Comparison of ENCODE assay signal across 1 cellular context in genomic region chr17:44214896-44215295, GRCh38.
TF ChIP-seq lines count a peak whose summit lies in the region.

No MANE protein-coding gene starts in this region.

TF ChIP-seq in SK-N-SH, 30 proteins besides CTCF, POLR2A, EP300 and RAD21:
- TF ChIP-seq PBX3 (IDR thresholded peaks at IDR 0.05) (no peak), MAX (IDR thresholded peaks at IDR 0.05; ENCODE audit: low read depth) (no peak), MEF2A (IDR thresholded peaks at IDR 0.05; ENCODE audit: borderline replicate concordance, low read depth) (no peak), YY1 (IDR thresholded peaks at IDR 0.05; ENCODE audit: low read depth) (no peak), TCF12 (IDR thresholded peaks at IDR 0.05) (no peak), RFX5 (IDR thresholded peaks at IDR 0.05; ENCODE audit: low read length) (no peak), RXRA (IDR thresholded peaks at IDR 0.05; ENCODE audit: borderline replicate concordance, low read depth) (no peak), FOXJ3 (CRISPR knock-in tag; IDR thresholded peaks at IDR 0.05) (no peak), CHD2 (IDR thresholded peaks at IDR 0.05; ENCODE audit: low read length, partially characterized antibody) (no peak), USF1 (IDR thresholded peaks at IDR 0.05; ENCODE audit: borderline replicate concordance, low read depth) (no peak), MXI1 (IDR thresholded peaks at IDR 0.05; ENCODE audit: low read depth, low read length) (no peak)
